In the genomic region with DNA sequence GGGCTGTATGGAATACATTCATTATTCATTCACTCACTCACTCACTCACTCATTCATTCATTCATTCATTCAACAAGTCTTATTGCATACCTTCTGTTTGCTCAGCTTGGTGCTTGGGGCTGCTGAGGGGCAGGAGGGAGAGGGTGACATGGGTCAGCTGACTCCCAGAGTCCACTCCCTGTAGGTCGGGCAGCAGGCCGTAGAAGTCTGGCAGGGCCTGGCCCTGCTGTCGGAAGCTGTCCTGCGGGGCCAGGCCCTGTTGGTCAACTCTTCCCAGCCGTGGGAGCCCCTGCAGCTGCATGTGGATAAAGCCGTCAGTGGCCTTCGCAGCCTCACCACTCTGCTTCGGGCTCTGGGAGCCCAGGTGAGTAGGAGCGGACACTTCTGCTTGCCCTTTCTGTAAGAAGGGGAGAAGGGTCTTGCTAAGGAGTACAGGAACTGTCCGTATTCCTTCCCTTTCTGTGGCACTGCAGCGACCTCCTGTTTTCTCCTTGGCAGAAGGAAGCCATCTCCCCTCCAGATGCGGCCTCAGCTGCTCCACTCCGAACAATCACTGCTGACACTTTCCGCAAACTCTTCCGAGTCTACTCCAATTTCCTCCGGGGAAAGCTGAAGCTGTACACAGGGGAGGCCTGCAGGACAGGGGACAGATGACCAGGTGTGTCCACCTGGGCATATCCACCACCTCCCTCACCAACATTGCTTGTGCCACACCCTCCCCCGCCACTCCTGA, we compare ENCODE assay signal across 1 cellular context.
TF ChIP-seq lines count a peak whose summit lies in the region.

No MANE protein-coding gene starts in this region.

TF ChIP-seq in K562, 482 proteins besides CTCF, POLR2A, EP300 and RAD21:
- peak; percentile 90 for TF ChIP-seq ZNF24 (IDR thresholded peaks at IDR 0.05)
- TF ChIP-seq NFXL1 (CRISPR knock-in tag; IDR thresholded peaks at IDR 0.05): no peak
